Comparison of ENCODE assay signal across 8 cellular contexts in genomic region chr19:17847538-17848366, GRCh38. TPM values are rescaled to one million over a fixed set of nuclear protein-coding genes. Genes with fewer than 3 reads are reported as not detected.
A peak's percentile ranks its signal among the peaks of the same experiment; 100 is the strongest.
DNase-seq lines count a peak whose midpoint lies in the region; ATAC-seq, FAIRE-seq and TF ChIP-seq lines count a peak whose summit lies in the region.

Gene JAK3, minus strand, starts transcription at chr19:17847982. Its CDS starts 3,565 bp downstream, at chr19:17844417.

- peak; percentile 93 for FAIRE-seq in GM12891 (lab: Jason Lieb, UNC)

- no peaks in the 10 kb centered on the region for H3K9me3 ChIP-seq in iPS-15b (ENCODE audit: control insufficient read depth, insufficient read depth, low read length)
- H3K9me3 ChIP-seq in skeletal muscle satellite cell (replicated peaks; ENCODE audit: low read length), result no peaks in the 10 kb centered on the region

- TF ChIP-seq POLR2A in GM12891 (IDR thresholded peaks at IDR 0.05; ENCODE audit: low read depth, low read length), result peak; percentile 76

- in situ Hi-C loops in astrocyte of the cerebellum (cut with HindIII; ENCODE audit: low sequenced_read_pairs), result no loop called here

- peaks cover 5% of the 10 kb centered on the region for H3K4me1 ChIP-seq in iPS-15b (ENCODE audit: control insufficient read depth, insufficient read depth, low read length)
- H3K4me1 ChIP-seq in skeletal muscle satellite cell (ENCODE audit: control insufficient read depth, insufficient read depth, low read length), result peaks cover 9% of the 10 kb centered on the region

- peaks cover 9% of the 10 kb centered on the region for H3K27me3 ChIP-seq in iPS-15b (ENCODE audit: control insufficient read depth, insufficient read depth, low read length)
- H3K27me3 ChIP-seq in skeletal muscle satellite cell (ENCODE audit: control insufficient read depth, insufficient read depth, low read length), result peaks cover 20% of the 10 kb centered on the region

- H3K36me3 ChIP-seq in iPS-15b (ENCODE audit: control insufficient read depth, insufficient read depth, low read length) (no peaks in the 10 kb centered on the region), skeletal muscle satellite cell (ENCODE audit: insufficient read depth, low read length) (no peaks in the 10 kb centered on the region)

- ATAC-seq in HG03039 (IDR thresholded peaks at IDR 0.05; ENCODE audit: unreplicated experiment) (peak; percentile 57), GM18858 (IDR thresholded peaks at IDR 0.05; ENCODE audit: unreplicated experiment) (no peak), HG02623 (IDR thresholded peaks at IDR 0.05; ENCODE audit: unreplicated experiment) (no peak)

- TF ChIP-seq CTCF in astrocyte of the cerebellum (IDR thresholded peaks at IDR 0.05; ENCODE audit: low read depth, low read length, missing control alignments), result no peak

- H3K4me3 ChIP-seq in astrocyte of the cerebellum (ENCODE audit: low read depth, low read length) (peak within 1 kb of the TSS; percentile 22), iPS-15b (ENCODE audit: low read depth, low read length) (peak within 1 kb of the TSS; percentile 26), skeletal muscle satellite cell (ENCODE audit: low read length) (peak within 1 kb of the TSS; percentile 22)

- DNase-seq in GM12891 (ENCODE audit: insufficient read length, low spot score) (peak; percentile 85), T-helper 22 cell (ENCODE audit: low read depth) (peak; percentile 76), astrocyte of the cerebellum (ENCODE audit: low read depth) (no peak)

- peak within 1 kb of the TSS; percentile 63 for H3K4me2 ChIP-seq in skeletal muscle satellite cell (ENCODE audit: low read length)

- no peak within 1 kb of the TSS for H3K9ac ChIP-seq in iPS-15b (ENCODE audit: low read depth, low read length)
- peak within 1 kb of the TSS; percentile 61 for H3K9ac ChIP-seq in skeletal muscle satellite cell (ENCODE audit: low read depth, low read length)

TF ChIP-seq in GM12891, 5 proteins besides CTCF, POLR2A, EP300 and RAD21:
- TF ChIP-seq PAX5 (IDR thresholded peaks at IDR 0.05; ENCODE audit: insufficient read depth, low read length, severe bottlenecking) (peak; percentile 9), POU2F2 (IDR thresholded peaks at IDR 0.05; ENCODE audit: low read depth, low read length) (0 out of 2 replicates have a peak, but pooled peaks have one; percentile 28), POLR2AphosphoS5 (IDR thresholded peaks at IDR 0.05; ENCODE audit: low read depth, low read length) (peak; percentile 80), SPI1 (IDR thresholded peaks at IDR 0.05; ENCODE audit: low read depth, low read length) (no peak), TAF1 (IDR thresholded peaks at IDR 0.05; ENCODE audit: low read depth, low read length) (peak; percentile 59; the same call in 1 of the 2 replicates)
TF ChIP-seq in GM12891: peak in this region for 4.

RNA-seq across cellular contexts. Expression of gene JAK3, which starts in this region (rescaled TPM):
- 19.1 TPM for polyA plus RNA-seq in GM12891 (2012; ENCODE audit: low read depth, missing spikeins)
- total RNA-seq in skeletal muscle satellite cell (2012; rRNA removed), result 1.3 and 2.3 TPM in 2 replicates
